In genomic region chr15:99565281-99566156, GRCh38 we compare ENCODE assay signal across 8 cellular contexts. TPM values are rescaled to one million over a fixed set of nuclear protein-coding genes. Genes with fewer than 3 reads are reported as not detected.
DNase-seq lines count a peak whose midpoint lies in the region; ATAC-seq and TF ChIP-seq lines count a peak whose summit lies in the region.

Gene MEF2A (plus strand): TSS chr15:99565984. CDS start chr15:99633120, 67,136 bp downstream.

- H3K4me3 Mint-ChIP-seq in activated T-cell treated with anti-CD3 and anti-CD28 coated beads, Interleukin-2, amount 50 U/mL, for 4 hours, result peak within 1 kb of the TSS; percentile 97

- no peaks in the 10 kb centered on the region for H3K27me3 Mint-ChIP-seq in activated T-cell treated with anti-CD3 and anti-CD28 coated beads, Interleukin-2, amount 50 U/mL, for 4 hours (ENCODE audit: low read depth)

- no peaks in the 10 kb centered on the region for H3K9me3 Mint-ChIP-seq in activated T-cell treated with anti-CD3 and anti-CD28 coated beads, Interleukin-2, amount 50 U/mL, for 4 hours

- H3K9me3 ChIP-seq in Panc1 (ENCODE audit: control insufficient read depth, insufficient read depth, low read depth, low read length), result no peaks in the 10 kb centered on the region
- H3K9me3 ChIP-seq in mucosa of stomach (ENCODE audit: control insufficient read depth, low read length), result no peaks in the 10 kb centered on the region

- CTCF ChIA-PET in Panc1 (lab: Charles Lee), result no interaction called here

- H3K4me3 ChIP-seq in Panc1 (ENCODE audit: low read depth in 2 of 2, low read length in 2 of 2) (peak within 1 kb of the TSS; percentile 69 to 96), mucosa of stomach (ENCODE audit: low read length) (peak within 1 kb of the TSS; percentile 99)

- in situ Hi-C loops in Panc1 (cut with HindIII; ENCODE audit: low pct_unique_long_range_greater_than_20kb, low sequenced_read_pairs), result no loop called here

- no peak for TF ChIP-seq RAD21 in Ishikawa (IDR thresholded peaks at IDR 0.05; ENCODE audit: low read depth)

- POLR2A ChIA-PET in Panc1 (lab: Charles Lee), result no interaction called here

- no peaks in the 10 kb centered on the region for H3K36me3 ChIP-seq in Panc1 (ENCODE audit: control insufficient read depth, insufficient read depth, low read length)
- no peaks in the 10 kb centered on the region for H3K36me3 ChIP-seq in mucosa of stomach (ENCODE audit: control insufficient read depth, insufficient read depth, low read length)

- 0 out of 2 replicates have a peak, but pooled peaks have one; percentile 11 for TF ChIP-seq EP300 in Ishikawa (IDR thresholded peaks at IDR 0.05; ENCODE audit: borderline replicate concordance)

- peak; percentile 48 for ATAC-seq in GM21576 (IDR thresholded peaks at IDR 0.05; ENCODE audit: unreplicated experiment)
- ATAC-seq in Panc1, result peak; percentile 88
- ATAC-seq in activated T-cell treated with anti-CD3 and anti-CD28 coated beads, Interleukin-2, amount 50 U/mL, for 4 hours, result peak; percentile 83 to 84
- ATAC-seq in esophagus mucosa, result peak; percentile 90

- H3K27me3 ChIP-seq in Panc1 (ENCODE audit: control insufficient read depth, insufficient read depth, low read length) (no peaks in the 10 kb centered on the region), mucosa of stomach (ENCODE audit: control insufficient read depth, insufficient read depth, low read length) (no peaks in the 10 kb centered on the region)

- H3K4me1 ChIP-seq in Panc1 (ENCODE audit: control insufficient read depth, insufficient read depth, low read length) (peaks cover 13% of the 10 kb centered on the region), mucosa of stomach (ENCODE audit: control insufficient read depth, insufficient read depth, low read length) (peaks cover 13% of the 10 kb centered on the region)

- intact Hi-C loops in Panc1 (cut with micrococcal nuclease; ENCODE audit: unreplicated experiment), result loop anchor here (5.0 to 10.0 kb wide), 2 partner anchors 137 to 161 kb away; no protein-coding TSS in a partner anchor

- H3K4me1 Mint-ChIP-seq in activated T-cell treated with anti-CD3 and anti-CD28 coated beads, Interleukin-2, amount 50 U/mL, for 4 hours (ENCODE audit: low read depth), result peaks cover 38% of the 10 kb centered on the region

- no TSS peak for BruUV-seq in Panc1 (replicated peaks; lab: Mats Ljungman, UMichigan)

- TF ChIP-seq CTCF in Panc1 (IDR thresholded peaks at IDR 0.05), result no peak

- DNase-seq in DMS114 treated with DMSO at 0.1 percent for 48 hours (lab: John Stamatoyannopoulos, UW; ENCODE audit: unreplicated experiment) (peak; percentile 79), Panc1 (ENCODE audit: low read depth, low spot score) (peak; percentile 57)
- peak; percentile 89 for DNase-seq in activated T-cell treated with anti-CD3 and anti-CD28 coated beads, Interleukin-2, amount 50 U/mL, for 4 hours
- peak; percentile 93 for DNase-seq in stimulated activated CD8-positive, alpha-beta memory T cell treated with anti-CD3 and anti-CD28 coated beads, Interleukin-4, amount 100 ng/mL, for 48 hours

- peak within 1 kb of the TSS; percentile 99 for H3K9ac ChIP-seq in mucosa of stomach (ENCODE audit: low read length)

- H3K27ac ChIP-seq in Panc1 (ENCODE audit: low read length), result peak within 1 kb of the TSS; percentile 97

- H3K36me3 Mint-ChIP-seq in activated T-cell treated with anti-CD3 and anti-CD28 coated beads, Interleukin-2, amount 50 U/mL, for 4 hours (ENCODE audit: insufficient read depth), result no peaks in the 10 kb centered on the region

TF ChIP-seq in Ishikawa, 13 proteins besides CTCF, POLR2A, EP300 and RAD21:
- no peak for TF ChIP-seq TEAD4 (IDR thresholded peaks at IDR 0.05)
- TF ChIP-seq ZBTB7A (IDR thresholded peaks at IDR 0.05; ENCODE audit: low read depth), result no peak
- TF ChIP-seq FOXM1 (IDR thresholded peaks at IDR 0.05; ENCODE audit: borderline replicate concordance, low read depth), result no peak
- 0 out of 2 replicates have a peak, but pooled peaks have one; percentile 19 for TF ChIP-seq YY1 (IDR thresholded peaks at IDR 0.05; ENCODE audit: low read depth)
- TF ChIP-seq EGR1 (IDR thresholded peaks at IDR 0.05), result peak; percentile 38; the same call in 1 of the 2 replicates
- TF ChIP-seq CEBPB (IDR thresholded peaks at IDR 0.05), result peak; percentile 7; the same call in 1 of the 2 replicates
- no peak; the same call in 1 of the 2 replicates for TF ChIP-seq TCF12 (IDR thresholded peaks at IDR 0.05; ENCODE audit: low read depth)
- peak; percentile 91 for TF ChIP-seq TAF1 (IDR thresholded peaks at IDR 0.05; ENCODE audit: low read depth)
- no peak for TF ChIP-seq USF1 (IDR thresholded peaks at IDR 0.05)
- TF ChIP-seq NFIC (IDR thresholded peaks at IDR 0.05), result peak; percentile 42; the same call in 1 of the 2 replicates
- no peak; the same call in 1 of the 2 replicates for TF ChIP-seq CREB1 (IDR thresholded peaks at IDR 0.05; ENCODE audit: low read depth)
- TF ChIP-seq REST (IDR thresholded peaks at IDR 0.05; ENCODE audit: low read depth), result no peak
- peak; percentile 80 for TF ChIP-seq MAX (IDR thresholded peaks at IDR 0.05)

RNA-seq across cellular contexts. Expression of gene MEF2A, which starts in this region (rescaled TPM):
- total RNA-seq in Panc1 (2021; ENCODE audit: unreplicated experiment) (31.1 TPM), esophagus mucosa (25.5 TPM)
- 17.3 TPM for polyA plus RNA-seq in Panc1 (2012; ENCODE audit: insufficient read length)
- total RNA-seq in activated T-cell treated with anti-CD3 and anti-CD28 coated beads, Interleukin-2, amount 50 U/mL, for 4 hours, result 10 to 100 TPM; 19.8 to 24.0 (median 22.4) TPM

Comparison
In these comparisons a context has a peak if more than half of its experiments do, and no peak if none do; other contexts are left out.
1. Peak in every context shown above with its lines: DNase-seq, ATAC-seq, H3K4me3 ChIP-seq and H3K27ac ChIP-seq.